Comparison of ENCODE assay signal across 22 cellular contexts in genomic region chr6:126955621-126956020, GRCh38.
"Had no signal": no experiment of that assay in that cellular context is flagged by ENCODE, and none has a peak within 500 bp of the region (broad histone marks: within the 10 kb centered on the region; RNA-seq: fewer than 3 reads in every experiment).

No MANE protein-coding gene starts in this region.

- H3K4me1 Mint-ChIP-seq: activated CD4-positive, alpha-beta memory T cell treated with anti-CD3 and anti-CD28 coated beads, Interleukin-2, amount 10 ng/mL, durations not matched to agents 7 days and 5 days; activated naive CD4-positive, alpha-beta T cell treated with anti-CD3 and anti-CD28 coated beads, Interleukin-2, amount 10 ng/mL, durations not matched to agents 7 days and 5 days; activated naive CD8-positive, alpha-beta T cell treated with anti-CD3 and anti-CD28 coated beads, Interleukin-2, amount 50 U/mL, for 24 hours; stimulated activated memory B cell treated with anti-CD40 and anti-IgM and Interleukin-4, amounts not matched to agents 10 μg/mL and 1 μg/mL and 100 μg/mL, for 72 hours had no signal

- H3K27ac ChIP-seq: esophagus squamous epithelium, left lung, spleen, thoracic aorta, upper lobe of left lung had no signal

- H3K4me3 Mint-ChIP-seq: activated CD4-positive, alpha-beta memory T cell treated with anti-CD3 and anti-CD28 coated beads, Interleukin-2, amount 10 ng/mL, durations not matched to agents 7 days and 5 days; activated naive CD4-positive, alpha-beta T cell treated with anti-CD3 and anti-CD28 coated beads, Interleukin-2, amount 10 ng/mL, durations not matched to agents 7 days and 5 days; activated naive CD8-positive, alpha-beta T cell treated with anti-CD3 and anti-CD28 coated beads, Interleukin-2, amount 50 U/mL, for 24 hours; activated T-cell treated with anti-CD3 and anti-CD28 coated beads, Interleukin-2, amount 50 U/mL, for 24 hours; dendritic cell treated with granulocyte-macrophage colony-stimulating factor and Interleukin-4, amounts not matched to agents 40 ng/mL and 50 ng/mL, for 4 days; stimulated activated memory B cell treated with anti-CD40 and anti-IgM and Interleukin-4, amounts not matched to agents 10 μg/mL and 1 μg/mL and 100 μg/mL, for 72 hours had no signal

- H3K4me1 ChIP-seq: esophagus squamous epithelium, left lung, spleen, upper lobe of left lung had no signal

- H3K9me3 Mint-ChIP-seq: activated CD4-positive, alpha-beta memory T cell treated with anti-CD3 and anti-CD28 coated beads, Interleukin-2, amount 10 ng/mL, durations not matched to agents 7 days and 5 days; activated naive CD4-positive, alpha-beta T cell treated with anti-CD3 and anti-CD28 coated beads, Interleukin-2, amount 10 ng/mL, durations not matched to agents 7 days and 5 days; activated naive CD8-positive, alpha-beta T cell treated with anti-CD3 and anti-CD28 coated beads, Interleukin-2, amount 50 U/mL, for 24 hours; activated T-cell treated with anti-CD3 and anti-CD28 coated beads, Interleukin-2, amount 50 U/mL, for 24 hours; dendritic cell treated with granulocyte-macrophage colony-stimulating factor and Interleukin-4, amounts not matched to agents 40 ng/mL and 50 ng/mL, for 4 days had no signal

- H3K36me3 Mint-ChIP-seq: activated naive CD4-positive, alpha-beta T cell treated with anti-CD3 and anti-CD28 coated beads, Interleukin-2, amount 10 ng/mL, durations not matched to agents 7 days and 5 days; stimulated activated memory B cell treated with anti-CD40 and anti-IgM and Interleukin-4, amounts not matched to agents 10 μg/mL and 1 μg/mL and 100 μg/mL, for 72 hours had no signal

- H3K9me3 ChIP-seq: esophagus squamous epithelium, left lung, spleen, thoracic aorta, upper lobe of left lung had no signal

- H3K27me3 Mint-ChIP-seq: activated CD4-positive, alpha-beta memory T cell treated with anti-CD3 and anti-CD28 coated beads, Interleukin-2, amount 10 ng/mL, durations not matched to agents 7 days and 5 days; activated naive CD4-positive, alpha-beta T cell treated with anti-CD3 and anti-CD28 coated beads, Interleukin-2, amount 10 ng/mL, durations not matched to agents 7 days and 5 days; activated naive CD8-positive, alpha-beta T cell treated with anti-CD3 and anti-CD28 coated beads, Interleukin-2, amount 50 U/mL, for 24 hours; activated T-cell treated with anti-CD3 and anti-CD28 coated beads, Interleukin-2, amount 50 U/mL, for 24 hours; dendritic cell treated with granulocyte-macrophage colony-stimulating factor and Interleukin-4, amounts not matched to agents 40 ng/mL and 50 ng/mL, for 4 days; stimulated activated memory B cell treated with anti-CD40 and anti-IgM and Interleukin-4, amounts not matched to agents 10 μg/mL and 1 μg/mL and 100 μg/mL, for 72 hours had no signal

- DNase-seq: activated CD4-positive, alpha-beta memory T cell treated with anti-CD3 and anti-CD28 coated beads, Interleukin-2, amount 10 ng/mL, durations not matched to agents 7 days and 5 days; activated CD4-positive, alpha-beta T cell treated with anti-CD3 and anti-CD28 coated beads for 48 hours; activated CD4-positive, CD25-positive, alpha-beta regulatory T cell; activated naive CD4-positive, alpha-beta T cell treated with anti-CD3 and anti-CD28 coated beads, Interleukin-2, amount 10 ng/mL, durations not matched to agents 7 days and 5 days; activated naive CD8-positive, alpha-beta T cell treated with anti-CD3 and anti-CD28 coated beads, Interleukin-2, amount 50 U/mL, for 24 hours; activated T-cell treated with anti-CD3 and anti-CD28 coated beads, Interleukin-2, amount 50 U/mL, for 24 hours; anterior cingulate cortex; effector CD8-positive, alpha-beta T cell; esophagus squamous epithelium; hippocampal formation; kidney; left lung; occipital lobe; posterior cingulate gyrus; retina; spleen; stimulated activated CD4-positive, alpha-beta T cell treated with anti-CD3 and anti-CD28 coated beads, Interleukin-4, amount 100 ng/mL, for 4 hours; T-helper 9 cell; upper lobe of left lung had no signal

- H3K27ac Mint-ChIP-seq: activated CD4-positive, alpha-beta memory T cell treated with anti-CD3 and anti-CD28 coated beads, Interleukin-2, amount 10 ng/mL, durations not matched to agents 7 days and 5 days; activated naive CD4-positive, alpha-beta T cell treated with anti-CD3 and anti-CD28 coated beads, Interleukin-2, amount 10 ng/mL, durations not matched to agents 7 days and 5 days; activated naive CD8-positive, alpha-beta T cell treated with anti-CD3 and anti-CD28 coated beads, Interleukin-2, amount 50 U/mL, for 24 hours; activated T-cell treated with anti-CD3 and anti-CD28 coated beads, Interleukin-2, amount 50 U/mL, for 24 hours; dendritic cell treated with granulocyte-macrophage colony-stimulating factor and Interleukin-4, amounts not matched to agents 40 ng/mL and 50 ng/mL, for 4 days; stimulated activated memory B cell treated with anti-CD40 and anti-IgM and Interleukin-4, amounts not matched to agents 10 μg/mL and 1 μg/mL and 100 μg/mL, for 72 hours had no signal

- H3K27me3 ChIP-seq: esophagus squamous epithelium, left lung, spleen, upper lobe of left lung had no signal

- H3K4me3 ChIP-seq: esophagus squamous epithelium, left lung, spleen, thoracic aorta, upper lobe of left lung had no signal
